Comparison of ENCODE assay signal across 1 cellular context in genomic region chr16:22370038-22370541, GRCh38.
TF ChIP-seq lines count a peak whose summit lies in the region.

No MANE protein-coding gene starts in this region.

TF ChIP-seq in HepG2, 621 proteins besides CTCF, POLR2A, EP300 and RAD21 (continues in another document):
- TF ChIP-seq HDAC2 (CRISPR knock-in tag; IDR thresholded peaks at IDR 0.05) (0 out of 2 replicates have a peak, but pooled peaks have one; percentile 24), NFIC (IDR thresholded peaks at IDR 0.05; ENCODE audit: low read length) (0 out of 2 replicates have a peak, but pooled peaks have one; percentile 2), ARID5B (CRISPR knock-in tag; IDR thresholded peaks at IDR 0.05) (peak; percentile 13; the same call in 1 of the 2 replicates), MTA3 (CRISPR knock-in tag; IDR thresholded peaks at IDR 0.05) (no peak), THRA (CRISPR knock-in tag; IDR thresholded peaks at IDR 0.05; ENCODE audit: borderline replicate concordance) (no peak), NFE2L2 (IDR thresholded peaks at IDR 0.05; ENCODE audit: low read length) (peak; percentile 94), TOPORS (CRISPR knock-in tag; IDR thresholded peaks at IDR 0.05) (0 out of 2 replicates have a peak, but pooled peaks have one; percentile 10), FOXA1 (IDR thresholded peaks at IDR 0.05) (no peak), FOXA1 (CRISPR knock-in tag; IDR thresholded peaks at IDR 0.05) (no peak), ZNF230 (CRISPR knock-in tag; IDR thresholded peaks at IDR 0.05) (no peak), NCOR1 (IDR thresholded peaks at IDR 0.05; ENCODE audit: borderline replicate concordance, low read length) (no peak), ZNF101 (CRISPR knock-in tag; IDR thresholded peaks at IDR 0.05; ENCODE audit: borderline replicate concordance, low read depth) (no peak), PAF1 (CRISPR knock-in tag; IDR thresholded peaks at IDR 0.05) (0 out of 2 replicates have a peak, but pooled peaks have one; percentile 51), RBFOX2 (IDR thresholded peaks at IDR 0.05; ENCODE audit: low read depth, low read length) (peak; percentile 61; the same call in 1 of the 2 replicates), DNMT3B (CRISPR knock-in tag; conservative IDR thresholded peaks at IDR 0.05) (0 out of 2 replicates have a peak, but pooled peaks have one; percentile 27), FOXK1 (CRISPR knock-in tag; IDR thresholded peaks at IDR 0.05; ENCODE audit: borderline replicate concordance, low read depth) (peak; percentile 37; the same call in 1 of the 2 replicates), MXD4 (CRISPR knock-in tag; IDR thresholded peaks at IDR 0.05) (0 out of 2 replicates have a peak, but pooled peaks have one; percentile 8), NCOA2 (CRISPR knock-in tag; IDR thresholded peaks at IDR 0.05) (0 out of 2 replicates have a peak, but pooled peaks have one; percentile 9), STAT6 (CRISPR knock-in tag; IDR thresholded peaks at IDR 0.05; ENCODE audit: borderline replicate concordance) (0 out of 2 replicates have a peak, but pooled peaks have one; percentile 11), AHDC1 (CRISPR knock-in tag; IDR thresholded peaks at IDR 0.05; ENCODE audit: borderline replicate concordance) (0 out of 2 replicates have a peak, but pooled peaks have one; percentile 47), MXI1 (IDR thresholded peaks at IDR 0.05; ENCODE audit: borderline replicate concordance, low read depth, low read length) (0 out of 3 replicates have a peak, but pooled peaks have one; percentile 14), NKX3-1 (CRISPR knock-in tag; IDR thresholded peaks at IDR 0.05) (0 out of 2 replicates have a peak, but pooled peaks have one; percentile 43), MAFK (conservative IDR thresholded peaks at IDR 0.05 in 1 of 2, IDR thresholded peaks at IDR 0.05 in 1 of 2; ENCODE audit: low read length in 2 of 2) (peak; percentile 63 to 81), ZNF18 (CRISPR knock-in tag; IDR thresholded peaks at IDR 0.05; ENCODE audit: insufficient replicate concordance) (peak; percentile 65), ZNF614 (CRISPR knock-in tag; IDR thresholded peaks at IDR 0.05; ENCODE audit: borderline replicate concordance) (0 out of 2 replicates have a peak, but pooled peaks have one; percentile 6), NFE2 (CRISPR knock-in tag; IDR thresholded peaks at IDR 0.05) (0 out of 2 replicates have a peak, but pooled peaks have one; percentile 26), U2AF2 (IDR thresholded peaks at IDR 0.05; ENCODE audit: low read depth, low read length) (no peak), IRF1 (CRISPR knock-in tag; IDR thresholded peaks at IDR 0.05; ENCODE audit: low read depth) (no peak), ERF (CRISPR knock-in tag; IDR thresholded peaks at IDR 0.05) (peak; percentile 25; the same call in 1 of the 2 replicates), CENPT (CRISPR knock-in tag; IDR thresholded peaks at IDR 0.05; ENCODE audit: low read depth) (no peak), FOXA3 (CRISPR knock-in tag; IDR thresholded peaks at IDR 0.05) (peak; percentile 56; the same call in 1 of the 2 replicates), EED (CRISPR knock-in tag; IDR thresholded peaks at IDR 0.05) (no peak), MAZ (IDR thresholded peaks at IDR 0.05; ENCODE audit: borderline replicate concordance, low read depth, low read length) (no peak), MAZ (CRISPR knock-in tag; IDR thresholded peaks at IDR 0.05; ENCODE audit: low read depth) (no peak), RARG (CRISPR knock-in tag; IDR thresholded peaks at IDR 0.05; ENCODE audit: low read depth) (no peak), PHF5A (CRISPR knock-in tag; IDR thresholded peaks at IDR 0.05; ENCODE audit: low read depth, unreplicated experiment) (no peak), SIX1 (CRISPR knock-in tag; IDR thresholded peaks at IDR 0.05; ENCODE audit: borderline replicate concordance) (0 out of 2 replicates have a peak, but pooled peaks have one; percentile 19), CSRNP1 (CRISPR knock-in tag; IDR thresholded peaks at IDR 0.05) (0 out of 2 replicates have a peak, but pooled peaks have one; percentile 23), SOX13 (IDR thresholded peaks at IDR 0.05) (no peak), SOX13 (CRISPR knock-in tag; conservative IDR thresholded peaks at IDR 0.05 in 1 of 2, IDR thresholded peaks at IDR 0.05 in 1 of 2) (0 out of 4 replicates have a peak, but pooled peaks of 1 of the 2 experiments have one; percentile 14), ATF4 (CRISPR knock-in tag; IDR thresholded peaks at IDR 0.05) (0 out of 4 replicates have a peak, but pooled peaks of 1 of the 2 experiments have one; percentile 13), ZNF615 (CRISPR knock-in tag; IDR thresholded peaks at IDR 0.05; ENCODE audit: borderline replicate concordance) (no peak), GLI4 (CRISPR knock-in tag; IDR thresholded peaks at IDR 0.05; ENCODE audit: borderline replicate concordance) (no peak), MAFF (IDR thresholded peaks at IDR 0.05; ENCODE audit: low read depth, low read length) (peak; percentile 61)
